ENCODE assay signal across 2 cellular contexts in genomic region chr12:12725956-12726542, GRCh38.
TF ChIP-seq lines count a peak whose summit lies in the region.

No MANE protein-coding gene starts in this region.

TF ChIP-seq in SK-N-SH, 30 proteins besides CTCF, POLR2A, EP300 and RAD21 (continued from another document):
- TF ChIP-seq MAX (IDR thresholded peaks at IDR 0.05; ENCODE audit: low read depth) (no peak), TCF12 (IDR thresholded peaks at IDR 0.05) (no peak), POLR2AphosphoS5 (IDR thresholded peaks at IDR 0.05; ENCODE audit: low read depth, low read length) (0 out of 2 replicates have a peak, but pooled peaks have one; percentile 40), RCOR1 (IDR thresholded peaks at IDR 0.05; ENCODE audit: low read length) (no peak), USF2 (IDR thresholded peaks at IDR 0.05; ENCODE audit: borderline replicate concordance, low read depth, low read length) (no peak), NFIC (IDR thresholded peaks at IDR 0.05; ENCODE audit: borderline replicate concordance) (no peak), SIN3A (IDR thresholded peaks at IDR 0.05; ENCODE audit: borderline replicate concordance, low read depth, low read length) (no peak; the same call in 1 of the 2 replicates), CHD2 (IDR thresholded peaks at IDR 0.05; ENCODE audit: low read length, partially characterized antibody) (no peak), RXRA (IDR thresholded peaks at IDR 0.05; ENCODE audit: borderline replicate concordance, low read depth) (0 out of 2 replicates have a peak, but pooled peaks have one; percentile 2), ZBTB33 (IDR thresholded peaks at IDR 0.05; ENCODE audit: borderline replicate concordance, low read depth) (no peak), USF1 (IDR thresholded peaks at IDR 0.05; ENCODE audit: borderline replicate concordance, low read depth) (0 out of 2 replicates have a peak, but pooled peaks have one; percentile 9), ELF1 (IDR thresholded peaks at IDR 0.05) (no peak), YY1 (IDR thresholded peaks at IDR 0.05; ENCODE audit: low read depth) (no peak), SMC3 (IDR thresholded peaks at IDR 0.05; ENCODE audit: low read depth, low read length) (no peak)

TF ChIP-seq in SK-N-SH treated with all-trans-retinoic acid at 6 μM for 48 hours, 23 proteins besides CTCF, POLR2A, EP300 and RAD21 (continued from another document):
- TF ChIP-seq CREB5 (CRISPR knock-in tag; IDR thresholded peaks at IDR 0.05; ENCODE audit: low read depth) (no peak), CSRNP3 (CRISPR knock-in tag; IDR thresholded peaks at IDR 0.05) (no peak), ZNF565 (CRISPR knock-in tag; conservative IDR thresholded peaks at IDR 0.05; ENCODE audit: low read depth) (no peak), TOX (CRISPR knock-in tag; IDR thresholded peaks at IDR 0.05; ENCODE audit: borderline replicate concordance) (no peak), ZFP30 (CRISPR knock-in tag; IDR thresholded peaks at IDR 0.05) (no peak), ESRRG (CRISPR knock-in tag; IDR thresholded peaks at IDR 0.05) (no peak), PATZ1 (CRISPR knock-in tag; IDR thresholded peaks at IDR 0.05; ENCODE audit: borderline replicate concordance) (no peak), PPARA (CRISPR knock-in tag; IDR thresholded peaks at IDR 0.05; ENCODE audit: borderline replicate concordance) (no peak)
